Comparison of ENCODE assay signal across 26 cellular contexts in genomic region chr3:9076985-9077384, GRCh38.
DNase-seq lines count a peak whose midpoint lies in the region; ATAC-seq and TF ChIP-seq lines count a peak whose summit lies in the region.
"Had no signal": no experiment of that assay in that cellular context is flagged by ENCODE, and none has a peak within 500 bp of the region (broad histone marks: within the 10 kb centered on the region; RNA-seq: fewer than 3 reads in every experiment).

No MANE protein-coding gene starts in this region.

- H4K20me1 ChIP-seq in hepatocyte (ENCODE audit: insufficient read depth, poor library complexity, severe bottlenecking) = no peaks in the 10 kb centered on the region

- no peak for ATAC-seq in natural killer cell
- no peak for ATAC-seq in HG02571 (IDR thresholded peaks at IDR 0.05; ENCODE audit: unreplicated experiment)
- ATAC-seq: PC-3 had no signal

- peaks cover 26% of the 10 kb centered on the region for H3K36me3 Mint-ChIP-seq in neural crest cell (ENCODE audit: low read depth)
- no peaks in the 10 kb centered on the region for H3K36me3 Mint-ChIP-seq in natural killer cell

- no peaks in the 10 kb centered on the region for H3K79me2 ChIP-seq in hepatocyte

- H3K27me3 Mint-ChIP-seq in neural crest cell (ENCODE audit: low read depth) = no peaks in the 10 kb centered on the region
- H3K27me3 Mint-ChIP-seq in natural killer cell (ENCODE audit: low read depth in 2 of 2) = peaks cover 2 to 5% of the 10 kb centered on the region in 2 donors

- H2AFZ ChIP-seq in hepatocyte = no peak overlapping the region

- TF ChIP-seq CTCF in left ventricle myocardium inferior (IDR thresholded peaks at IDR 0.05; ENCODE audit: borderline replicate concordance) = no peak
- no peak for TF ChIP-seq CTCF in hepatocyte (IDR thresholded peaks at IDR 0.05; ENCODE audit: poor library complexity)
- TF ChIP-seq CTCF in neural crest cell (conservative IDR thresholded peaks at IDR 0.05) = no peak
- TF ChIP-seq CTCF in natural killer cell (IDR thresholded peaks at IDR 0.05) = no peak

- no peaks in the 10 kb centered on the region for H3K9me3 ChIP-seq in left ventricle myocardium inferior (replicated peaks)
- H3K9me3 ChIP-seq in hepatocyte (ENCODE audit: low read depth) = no peaks in the 10 kb centered on the region
- H3K9me3 ChIP-seq: SK-N-SH had no signal

- H3K27me3 ChIP-seq in left ventricle myocardium inferior (ENCODE audit: low read depth) = no peaks in the 10 kb centered on the region
- no peaks in the 10 kb centered on the region for H3K27me3 ChIP-seq in hepatocyte

- peaks cover 4% of the 10 kb centered on the region for H3K9me3 Mint-ChIP-seq in neural crest cell
- H3K9me3 Mint-ChIP-seq in natural killer cell = no peaks in the 10 kb centered on the region

- no peaks in the 10 kb centered on the region for H3K36me3 ChIP-seq in left ventricle myocardium inferior
- no peaks in the 10 kb centered on the region for H3K36me3 ChIP-seq in hepatocyte (replicated peaks; ENCODE audit: insufficient read depth, low read depth)

- H3K4me1 Mint-ChIP-seq in neural crest cell (peaks cover 34% of the 10 kb centered on the region), natural killer cell (no peaks in the 10 kb centered on the region)

- H3K4me1 ChIP-seq in left ventricle myocardium inferior (peaks cover 17% of the 10 kb centered on the region), hepatocyte (ENCODE audit: insufficient read depth) (peaks cover 3% of the 10 kb centered on the region)

- H3K27ac Mint-ChIP-seq in neural crest cell (ENCODE audit: unreplicated experiment) (peak overlapping the region; percentile 52), natural killer cell (no peak overlapping the region)

- peak overlapping the region; percentile 19 for H3K4me2 ChIP-seq in hepatocyte
- H3K4me2 ChIP-seq: KMS-11, SK-N-SH had no signal

- no peaks in the 10 kb centered on the region for H3K9me2 ChIP-seq in hepatocyte (replicated peaks; ENCODE audit: insufficient read depth)
- H3K9me2 ChIP-seq: SK-N-SH had no signal

- peak; percentile 26 for DNase-seq in cardiac septum (ENCODE audit: low spot score)
- DNase-seq in left ventricle myocardium inferior = no peak
- no peak for DNase-seq in hepatocyte (ENCODE audit: low spot score)
- DNase-seq in neural crest cell (ENCODE audit: low read depth, low spot score) = no peak
- DNase-seq in natural killer cell = no peak
- no peak for DNase-seq in NCI-H2227 treated with DMSO at 0.1 percent for 48 hours (lab: John Stamatoyannopoulos, UW)
- DNase-seq in AG08396 (ENCODE audit: low spot score) = no peak
- DNase-seq: ACHN, Calu3, DMS79 treated with DMSO at 0.1 percent for 48 hours, GF-D8, H7, IMR-90, NCI-H1048, NCI-H1417, NCI-H1694 treated with DMSO at 0.1 percent for 48 hours, NCI-H2081 treated with DMSO at 0.1 percent for 48 hours, NCI-H2171, NCI-H345, NCI-H510A treated with DMSO at 0.1 percent for 48 hours, NCI-H748 treated with DMSO at 0.1 percent for 48 hours, PC-3, SK-N-SH had no signal

- no peak overlapping the region for H3K4me3 Mint-ChIP-seq in neural crest cell
- H3K4me3 Mint-ChIP-seq in natural killer cell = no peak overlapping the region

- H3K4me3 ChIP-seq in left ventricle myocardium inferior (no peak overlapping the region), hepatocyte (no peak overlapping the region)

- 52% methylated on average over 6 of the region's 6 CpGs for WGBS in hepatocyte (ENCODE audit: low lambda C conversion rate, missing lambda C conversion rate)

- H3K27ac ChIP-seq in left ventricle myocardium inferior (replicated peaks) = no peak overlapping the region
- peak overlapping the region; percentile 13 for H3K27ac ChIP-seq in hepatocyte
- H3K27ac ChIP-seq: 22Rv1, KMS-11 had no signal

- intact Hi-C loops in cardiac septum (cut with DNase I) = no loop called here
- intact Hi-C loops in left ventricle myocardium inferior (cut with micrococcal nuclease) = no loop called here
- intact Hi-C loops in natural killer cell (cut with micrococcal nuclease) = no loop called here
